Comparison of ENCODE assay signal across 10 cellular contexts in the genomic region with DNA sequence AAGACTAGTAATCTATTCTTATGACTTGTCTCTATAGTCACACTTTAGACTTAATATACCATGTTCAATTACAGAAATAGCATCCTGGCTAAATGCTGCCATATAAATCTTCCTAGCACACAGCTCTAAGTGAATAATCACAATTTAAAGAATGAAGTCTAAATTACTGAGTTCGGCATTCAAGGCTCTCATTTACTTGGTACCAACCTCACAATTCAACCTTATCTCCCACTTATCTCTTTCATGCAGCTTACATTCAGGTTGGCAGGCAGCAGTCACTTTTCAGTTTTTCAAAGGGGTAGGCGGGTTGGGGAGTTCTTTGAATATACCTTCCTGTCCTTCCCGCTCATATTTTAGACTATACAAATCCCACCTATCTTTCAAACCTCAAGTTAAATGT. TPM values are rescaled to one million over a fixed set of nuclear protein-coding genes. Genes with fewer than 3 reads are reported as not detected.
DNase-seq lines count a peak whose midpoint lies in the region; ATAC-seq and TF ChIP-seq lines count a peak whose summit lies in the region.
"Had no signal": no experiment of that assay in that cellular context is flagged by ENCODE, and none has a peak within 500 bp of the region (broad histone marks: within the 10 kb centered on the region; RNA-seq: fewer than 3 reads in every experiment).

No MANE protein-coding gene starts in this region.

- H3K4me3 ChIP-seq in GM12865 (ENCODE audit: low read depth, low read length) = peak overlapping the region; percentile 90
- peak overlapping the region; percentile 72 for H3K4me3 ChIP-seq in RWPE2 (ENCODE audit: severe bottlenecking)
- peak overlapping the region; percentile 99 for H3K4me3 ChIP-seq in epithelial cell of proximal tubule (ENCODE audit: low read depth, low read length)
- H3K4me3 ChIP-seq in prostate gland = peak overlapping the region; percentile 59 to 90

- DNase-seq in GM12865 (ENCODE audit: low read depth) = no peak
- DNase-seq in RWPE2 (ENCODE audit: low spot score) = no peak
- DNase-seq in epithelial cell of proximal tubule (ENCODE audit: low read depth) = no peak
- DNase-seq in prostate gland (ENCODE audit: low spot score) = no peak
- DNase-seq in stimulated activated CD4-positive, alpha-beta T cell treated with anti-CD3 and anti-CD28 coated beads, Interleukin-2, amount 100 ng/mL, for 24 hours = no peak
- DNase-seq in ecto neural progenitor cell (ENCODE audit: low spot score) = no peak
- DNase-seq: RPMI8226; stimulated activated naive CD4-positive, alpha-beta T cell treated with Interleukin-2 at 50 U/mL for 16 hours had no signal

- no peaks in the 10 kb centered on the region for H3K27me3 ChIP-seq in RWPE2 (ENCODE audit: insufficient read depth, poor library complexity, severe bottlenecking)
- H3K27me3 ChIP-seq in prostate gland (replicated peaks; ENCODE audit: insufficient read depth) = no peaks in the 10 kb centered on the region

- no peaks in the 10 kb centered on the region for H3K9me3 ChIP-seq in RWPE2 (ENCODE audit: severe bottlenecking)
- no peaks in the 10 kb centered on the region for H3K9me3 ChIP-seq in prostate gland

- ATAC-seq in RWPE2 (ENCODE audit: low read depth) (no peak), GM18907 (IDR thresholded peaks at IDR 0.05; ENCODE audit: unreplicated experiment) (no peak), HG02885 (IDR thresholded peaks at IDR 0.05; ENCODE audit: poor library complexity, unreplicated experiment) (no peak)

- no peak for TF ChIP-seq CTCF in GM12865 (IDR thresholded peaks at IDR 0.05; ENCODE audit: insufficient read depth, low read depth, low read length, missing control alignments)
- TF ChIP-seq CTCF in RWPE2 (IDR thresholded peaks at IDR 0.05; ENCODE audit: poor library complexity, severe bottlenecking) = no peak
- TF ChIP-seq CTCF in epithelial cell of proximal tubule (conservative IDR thresholded peaks at IDR 0.05; ENCODE audit: low read depth, low read length) = no peak
- no peak for TF ChIP-seq CTCF in prostate gland (IDR thresholded peaks at IDR 0.05)

- peaks cover 56% of the 10 kb centered on the region for H3K36me3 ChIP-seq in RWPE2 (ENCODE audit: low read depth)
- peaks cover 0 to 6% of the 10 kb centered on the region in 2 donors for H3K36me3 ChIP-seq in prostate gland

- TF ChIP-seq POLR2A in prostate gland (IDR thresholded peaks at IDR 0.05) = no peak

- intact Hi-C loops in prostate gland (cut with DNase I) = no loop called here

- H3K4me1 ChIP-seq in RWPE2 (ENCODE audit: insufficient read depth, poor library complexity, severe bottlenecking) (peaks cover 6% of the 10 kb centered on the region), prostate gland (replicated peaks) (peaks cover 3% of the 10 kb centered on the region)

- 64% methylated on average over 3 of the region's 3 CpGs for WGBS in prostate gland

- H3K27ac ChIP-seq in RWPE2 (ENCODE audit: poor library complexity, severe bottlenecking) (peak overlapping the region; percentile 83), prostate gland (no peak overlapping the region)

RNA-seq across cellular contexts. Expression of a gene that starts 1.5 kb away (rescaled TPM):
- total RNA-seq in epithelial cell of proximal tubule (132 and 162 TPM in 2 replicates), prostate gland (100 to 1,000 TPM in 1 of 2 donors, 10 to 100 TPM in 1; 63.7 to 121 TPM)
